In the genomic region with DNA sequence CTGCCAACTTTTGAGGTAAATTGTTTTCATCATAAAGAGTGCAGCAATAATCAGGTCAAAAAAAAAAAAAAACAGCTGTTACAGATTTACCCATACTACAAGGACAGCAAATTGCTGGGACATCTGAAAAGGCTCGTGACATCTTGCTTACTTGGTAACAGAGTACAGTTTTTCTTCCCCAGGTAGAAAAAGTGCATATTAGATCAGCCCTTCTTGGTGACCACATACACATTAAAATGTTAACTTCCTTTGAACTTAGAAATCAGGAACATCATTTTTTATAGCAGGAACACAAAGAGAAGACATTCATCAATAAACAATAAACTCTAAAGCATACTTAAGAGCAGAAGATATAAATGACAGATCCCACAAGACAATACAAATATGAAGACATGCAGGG, we compare ENCODE assay signal across 25 cellular contexts.
"Had no signal": no experiment of that assay in that cellular context is flagged by ENCODE, and none has a peak within 500 bp of the region (broad histone marks: within the 10 kb centered on the region; RNA-seq: fewer than 3 reads in every experiment).

No MANE protein-coding gene starts in this region.

- H3K36me3 ChIP-seq: breast epithelium, esophagus squamous epithelium, gastrocnemius medialis, right lobe of liver, tibial nerve had no signal

- ATAC-seq: activated naive CD4-positive, alpha-beta T cell treated with anti-CD3 and anti-CD28 coated beads, Interleukin-2, amount 50 U/mL, for 72 hours; gastrocnemius medialis; left cardiac atrium; mucosa of descending colon; right lobe of liver; stimulated activated naive CD8-positive, alpha-beta T cell treated with anti-CD3 and anti-CD28 coated beads, Interleukin-15, amount 100 ng/mL, for 72 hours had no signal

- H3K9me3 ChIP-seq: breast epithelium, esophagus squamous epithelium, gastrocnemius medialis, mucosa of descending colon, right lobe of liver, tibial nerve had no signal

- H3K27ac Mint-ChIP-seq: endodermal cell; stimulated activated naive CD8-positive, alpha-beta T cell treated with anti-CD3 and anti-CD28 coated beads, Interleukin-15, amount 100 ng/mL, for 72 hours had no signal

- H3K27ac ChIP-seq: breast epithelium, coronary artery, esophagus squamous epithelium, gastrocnemius medialis, right lobe of liver, skin epidermis had no signal

- DNase-seq: activated CD8-positive, alpha-beta memory T cell treated with anti-CD3 and anti-CD28 coated beads for 24 hours; activated CD8-positive, alpha-beta memory T cell treated with anti-CD3 and anti-CD28 coated beads, Interleukin-2, amount 50 U/mL, for 4 hours; activated gamma-delta T cell; amniotic stem cell; endodermal cell; esophagus squamous epithelium; gastrocnemius medialis; hippocampal formation; left cardiac atrium; mesenchymal stem cell; mucosa of descending colon; occipital lobe; posterior cingulate gyrus; right lobe of liver; stimulated activated CD4-positive, alpha-beta T cell treated with anti-CD3 and anti-CD28 coated beads, Interleukin-1b, Interleukin-23, amount 100 ng/mL, for 48 hours; stimulated activated naive CD8-positive, alpha-beta T cell treated with anti-CD3 and anti-CD28 coated beads, Interleukin-15, amount 100 ng/mL, for 72 hours; T-helper 1 cell; T-helper 9 cell had no signal

- H3K27me3 Mint-ChIP-seq: central memory CD8-positive, alpha-beta T cell; stimulated activated naive CD8-positive, alpha-beta T cell treated with anti-CD3 and anti-CD28 coated beads, Interleukin-15, amount 100 ng/mL, for 72 hours had no signal

- H3K4me3 Mint-ChIP-seq: central memory CD8-positive, alpha-beta T cell; endodermal cell; neural crest cell had no signal

- H3K4me3 ChIP-seq: breast epithelium, coronary artery, esophagus squamous epithelium, gastrocnemius medialis, mucosa of descending colon, right lobe of liver, skin epidermis, tibial nerve had no signal

- H3K9me3 Mint-ChIP-seq: activated naive CD4-positive, alpha-beta T cell treated with anti-CD3 and anti-CD28 coated beads, Interleukin-2, amount 50 U/mL, for 72 hours; central memory CD8-positive, alpha-beta T cell; endodermal cell; neural crest cell; stimulated activated naive CD8-positive, alpha-beta T cell treated with anti-CD3 and anti-CD28 coated beads, Interleukin-15, amount 100 ng/mL, for 72 hours had no signal
